Comparison of ENCODE assay signal across 17 cellular contexts in the genomic region with DNA sequence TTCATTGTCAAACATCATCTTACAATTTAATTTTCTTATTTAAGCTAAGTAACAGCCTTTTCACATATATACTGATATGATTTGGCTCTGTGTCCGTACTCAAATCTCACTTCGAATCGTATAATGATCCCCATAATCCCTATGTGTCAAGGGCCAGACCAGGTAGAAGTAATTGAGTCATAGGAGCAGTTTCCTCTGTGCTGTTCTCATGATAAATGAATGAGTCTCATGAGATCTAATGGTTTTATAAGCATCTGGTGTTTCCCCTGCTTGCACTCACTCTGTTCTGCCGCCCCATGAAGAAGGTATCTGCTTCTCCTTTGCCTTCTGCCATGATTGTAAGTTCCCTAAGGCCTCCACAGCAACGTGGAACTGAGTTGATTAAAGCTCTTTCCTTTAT. TPM values are rescaled to one million over a fixed set of nuclear protein-coding genes. Genes with fewer than 3 reads are reported as not detected.
DNase-seq lines count a peak whose midpoint lies in the region; ATAC-seq and TF ChIP-seq lines count a peak whose summit lies in the region.
"Had no signal": no experiment of that assay in that cellular context is flagged by ENCODE, and none has a peak within 500 bp of the region (broad histone marks: within the 10 kb centered on the region; RNA-seq: fewer than 3 reads in every experiment).

No MANE protein-coding gene starts in this region.

- no peak for ATAC-seq in foreskin keratinocyte
- no peak for ATAC-seq in GM21526 (IDR thresholded peaks at IDR 0.05; ENCODE audit: low FRiP score, unreplicated experiment)
- ATAC-seq in sciatic nerve = no peak
- ATAC-seq: A549 had no signal

- H3K4me1 ChIP-seq in foreskin keratinocyte = peaks cover 6% of the 10 kb centered on the region
- H3K4me1 ChIP-seq: A549, BE2C had no signal

- peak overlapping the region; percentile 57 for H3K27ac ChIP-seq in foreskin keratinocyte
- H3K27ac ChIP-seq: A549, C4-2B had no signal

- DNase-seq in DMS 273 treated with DMSO at 0.1 percent for 48 hours (lab: John Stamatoyannopoulos, UW) (peak; percentile 12), HT1080 (ENCODE audit: low read depth) (peak; percentile 13), SK-N-DZ (ENCODE audit: low spot score) (peak; percentile 37), foreskin keratinocyte (peak in 1 of 2 donors; percentile 37), anterior cingulate cortex (lab: John Stamatoyannopoulos, UW) (no peak), LoVo (ENCODE audit: low spot score) (no peak), sciatic nerve (ENCODE audit: low spot score) (no peak)
- DNase-seq: BE2C; CD4-positive, alpha-beta memory T cell; DND-41; GDM1; HCEC 1CT; HFFc6; IMR-90 had no signal

- H3K27me3 ChIP-seq in foreskin keratinocyte = no peaks in the 10 kb centered on the region
- H3K27me3 ChIP-seq: BE2C had no signal

- intact Hi-C loops in sciatic nerve (cut with DNase I) = no loop called here

- TF ChIP-seq CTCF in foreskin keratinocyte (conservative IDR thresholded peaks at IDR 0.05) = no peak

RNA-seq across cellular contexts. Expression of a gene that starts 25.1 kb away (rescaled TPM):
- total RNA-seq in HT1080 (2014; rRNA removed; shearing (Covaris generic)) = 25.7 and 27.3 TPM in 2 replicates
- polyA plus RNA-seq in HT1080 (2015; cell fraction: cytosol; rRNA removed) = 17.2 and 18.6 TPM in 2 replicates
- 73.2 and 76.8 TPM in 2 replicates for polyA plus RNA-seq in HT1080 (2015; cell fraction: nucleus; rRNA removed)
- 51.8 and 55.6 TPM in 2 replicates for polyA plus RNA-seq in SK-N-DZ (2014; cell fraction: cytosol; rRNA removed)
- 141 and 164 TPM in 2 replicates for polyA plus RNA-seq in SK-N-DZ (2014; cell fraction: nucleus; rRNA removed)
- total RNA-seq in foreskin keratinocyte (37.8 and 43.0 TPM in 2 replicates), sciatic nerve (39.3 TPM)
- 19.7 and 21.0 TPM in 2 replicates for polyA plus RNA-seq in foreskin keratinocyte

RNA-seq across cellular contexts. Expression of a gene that starts 54.2 kb away (rescaled TPM):
- total RNA-seq in HT1080 (2014; rRNA removed; shearing (Covaris generic)) = 22.5 and 23.8 TPM in 2 replicates
- polyA plus RNA-seq in HT1080 (2015; cell fraction: cytosol; rRNA removed) = 19.3 and 20.7 TPM in 2 replicates
- 11.6 and 13.1 TPM in 2 replicates for polyA plus RNA-seq in HT1080 (2015; cell fraction: nucleus; rRNA removed)
- 31.7 and 33.7 TPM in 2 replicates for polyA plus RNA-seq in SK-N-DZ (2014; cell fraction: cytosol; rRNA removed)
- polyA plus RNA-seq in SK-N-DZ (2014; cell fraction: nucleus; rRNA removed) = 22.5 and 24.1 TPM in 2 replicates
- total RNA-seq in foreskin keratinocyte (32.3 and 34.0 TPM in 2 replicates), sciatic nerve (15.7 TPM)
- polyA plus RNA-seq in foreskin keratinocyte = 22.3 and 25.2 TPM in 2 replicates

Comparison
In these comparisons a context has a peak if more than half of its experiments do, and no peak if none do; other contexts are left out.
1. DNase-seq: peak in DMS 273 treated with DMSO at 0.1 percent for 48 hours (single experiment), HT1080 (single experiment) and SK-N-DZ (single experiment); none in anterior cingulate cortex (0 of 58), LoVo (single experiment) and sciatic nerve (single experiment).